In the genomic region with DNA sequence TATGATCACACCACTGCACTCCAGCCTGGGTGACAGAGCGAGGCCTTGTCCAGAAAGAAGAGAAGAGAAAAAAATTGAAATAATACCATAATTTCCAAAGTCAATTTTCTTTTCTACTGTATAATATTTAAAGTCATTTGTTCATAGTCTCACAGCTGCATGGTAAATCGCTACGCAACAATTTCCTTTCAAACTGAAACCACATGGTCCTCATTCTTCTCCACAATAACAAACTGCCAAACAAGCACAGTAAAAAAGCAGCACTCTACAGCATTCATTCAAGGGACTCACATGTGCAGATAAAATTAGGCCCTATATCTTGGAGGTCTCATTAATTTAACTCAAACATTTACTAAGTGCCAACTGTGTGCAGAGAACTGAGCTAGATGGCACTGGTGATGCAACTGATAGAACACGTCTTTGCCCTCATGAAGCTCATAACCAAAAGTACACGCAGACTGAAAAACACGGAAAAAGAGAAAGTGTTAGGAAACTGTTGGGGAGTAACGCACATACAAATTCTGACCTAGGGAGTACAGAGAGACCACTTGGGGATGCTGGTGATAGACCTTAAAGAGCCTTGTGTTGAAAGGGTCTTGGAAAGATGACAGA, we compare ENCODE assay signal across 15 cellular contexts.
DNase-seq lines count a peak whose midpoint lies in the region; ATAC-seq, FAIRE-seq and TF ChIP-seq lines count a peak whose summit lies in the region.
"Had no signal": no experiment of that assay in that cellular context is flagged by ENCODE, and none has a peak within 500 bp of the region (broad histone marks: within the 10 kb centered on the region; RNA-seq: fewer than 3 reads in every experiment).

No MANE protein-coding gene starts in this region.

- no peak for TF ChIP-seq CTCF in activated B cell treated with CpG ODN at 0.5 μM for 24 hours (IDR thresholded peaks at IDR 0.05)

- H3K27me3 Mint-ChIP-seq in activated CD4-positive, alpha-beta T cell treated with anti-CD3 and anti-CD28 coated beads, Interleukin-2, amount 10 ng/mL, durations not matched to agents 24 days and 14 days = no peaks in the 10 kb centered on the region
- peaks cover 24% of the 10 kb centered on the region for H3K27me3 Mint-ChIP-seq in activated B cell treated with CpG ODN at 0.5 μM for 24 hours
- H3K27me3 Mint-ChIP-seq in memory B cell = peaks cover 28% of the 10 kb centered on the region

- FAIRE-seq in GM12891 (lab: Jason Lieb, UNC) = no peak
- FAIRE-seq: GM12892, small intestine had no signal

- no peak for ATAC-seq in activated B cell treated with CpG ODN at 0.5 μM for 24 hours (ENCODE audit: low read depth)
- no peak for ATAC-seq in memory B cell (ENCODE audit: low read depth)
- ATAC-seq in GM18517 (IDR thresholded peaks at IDR 0.05; ENCODE audit: unreplicated experiment) = no peak

- H3K9me3 Mint-ChIP-seq in activated CD4-positive, alpha-beta T cell treated with anti-CD3 and anti-CD28 coated beads, Interleukin-2, amount 10 ng/mL, durations not matched to agents 24 days and 14 days = no peaks in the 10 kb centered on the region
- H3K9me3 Mint-ChIP-seq in activated B cell treated with CpG ODN at 0.5 μM for 24 hours = no peaks in the 10 kb centered on the region
- H3K9me3 Mint-ChIP-seq in memory B cell = no peaks in the 10 kb centered on the region
- H3K9me3 Mint-ChIP-seq: endodermal cell, type B pancreatic cell had no signal

- H3K4me1 Mint-ChIP-seq in activated CD4-positive, alpha-beta T cell treated with anti-CD3 and anti-CD28 coated beads, Interleukin-2, amount 10 ng/mL, durations not matched to agents 24 days and 14 days = peaks cover 36% of the 10 kb centered on the region
- H3K4me1 Mint-ChIP-seq in activated B cell treated with CpG ODN at 0.5 μM for 24 hours = peaks cover 10% of the 10 kb centered on the region
- peaks cover 13% of the 10 kb centered on the region for H3K4me1 Mint-ChIP-seq in memory B cell

- H3K36me3 Mint-ChIP-seq in activated CD4-positive, alpha-beta T cell treated with anti-CD3 and anti-CD28 coated beads, Interleukin-2, amount 10 ng/mL, durations not matched to agents 24 days and 14 days (ENCODE audit: low read depth) = no peaks in the 10 kb centered on the region
- no peaks in the 10 kb centered on the region for H3K36me3 Mint-ChIP-seq in activated B cell treated with CpG ODN at 0.5 μM for 24 hours (ENCODE audit: low read depth)
- no peaks in the 10 kb centered on the region for H3K36me3 Mint-ChIP-seq in memory B cell
- H3K36me3 Mint-ChIP-seq: type B pancreatic cell had no signal

- intact Hi-C loops in activated CD4-positive, alpha-beta T cell treated with anti-CD3 and anti-CD28 coated beads, Interleukin-2, amount 10 ng/mL, durations not matched to agents 24 days and 14 days (cut with micrococcal nuclease) = no loop called here
- intact Hi-C loops in activated B cell treated with CpG ODN at 0.5 μM for 24 hours (cut with micrococcal nuclease) = loop anchor here (5.0 kb wide), 1 partner anchor 256 kb away; the partner anchor contains the start of gene RHBDD2

- DNase-seq in activated CD4-positive, alpha-beta T cell treated with anti-CD3 and anti-CD28 coated beads, Interleukin-2, amount 10 ng/mL, durations not matched to agents 24 days and 14 days = peak; percentile 68
- no peak for DNase-seq in activated CD4-positive, alpha-beta T cell treated with anti-CD3 and anti-CD28 coated beads, Interleukin-2, amount 50 U/mL, for 4 hours
- DNase-seq in Kasumi-1 (lab: John Stamatoyannopoulos, UW) (peak; percentile 33 to 43), activated B cell treated with CpG ODN at 0.5 μM for 24 hours (no peak), memory B cell (ENCODE audit: low spot score in 2 of 2) (no peak), SKM-1 (lab: John Stamatoyannopoulos, UW; ENCODE audit: unreplicated experiment) (no peak), GM12891 (ENCODE audit: insufficient read length, low spot score) (no peak)
- DNase-seq: endodermal cell, GOT3, MG63, NCI-H82, small intestine had no signal

- CTCF ChIA-PET in activated B cell treated with CpG ODN at 0.5 μM for 24 hours (lab: Charles Lee) = no interaction called here

- no peak for TF ChIP-seq POLR2A in GM12891 (IDR thresholded peaks at IDR 0.05; ENCODE audit: low read depth, low read length)

- peak overlapping the region; percentile 66 for H3K4me3 Mint-ChIP-seq in activated CD4-positive, alpha-beta T cell treated with anti-CD3 and anti-CD28 coated beads, Interleukin-2, amount 10 ng/mL, durations not matched to agents 24 days and 14 days
- H3K4me3 Mint-ChIP-seq in activated B cell treated with CpG ODN at 0.5 μM for 24 hours (peak overlapping the region; percentile 29), memory B cell (peak overlapping the region; percentile 61)
- H3K4me3 Mint-ChIP-seq: endodermal cell, type B pancreatic cell had no signal

- POLR2A ChIA-PET in activated B cell treated with CpG ODN at 0.5 μM for 24 hours (lab: Charles Lee) = interaction anchor here (0.7 kb wide), 1 partner anchor 184 kb away, joined by 3 read pairs; no protein-coding TSS in a partner anchor

- peak overlapping the region; percentile 79 for H3K27ac Mint-ChIP-seq in activated CD4-positive, alpha-beta T cell treated with anti-CD3 and anti-CD28 coated beads, Interleukin-2, amount 10 ng/mL, durations not matched to agents 24 days and 14 days
- H3K27ac Mint-ChIP-seq in activated B cell treated with CpG ODN at 0.5 μM for 24 hours (peak overlapping the region; percentile 24), memory B cell (no peak overlapping the region)
- H3K27ac Mint-ChIP-seq: endodermal cell, type B pancreatic cell had no signal

TF ChIP-seq in GM12891, 5 proteins besides CTCF, POLR2A, EP300 and RAD21:
- TF ChIP-seq SPI1 (IDR thresholded peaks at IDR 0.05; ENCODE audit: low read depth, low read length) = no peak
- no peak for TF ChIP-seq TAF1 (IDR thresholded peaks at IDR 0.05; ENCODE audit: low read depth, low read length)
- no peak for TF ChIP-seq PAX5 (IDR thresholded peaks at IDR 0.05; ENCODE audit: insufficient read depth, low read length, severe bottlenecking)
- no peak for TF ChIP-seq POLR2AphosphoS5 (IDR thresholded peaks at IDR 0.05; ENCODE audit: low read depth, low read length)
- TF ChIP-seq POU2F2 (IDR thresholded peaks at IDR 0.05; ENCODE audit: low read depth, low read length) = no peak

Comparison
In these comparisons a context has a peak if more than half of its experiments do, and no peak if none do; other contexts are left out.
1. DNase-seq: peak in activated CD4-positive, alpha-beta T cell treated with anti-CD3 and anti-CD28 coated beads, Interleukin-2, amount 10 ng/mL, durations not matched to agents 24 days and 14 days (single experiment) and Kasumi-1 (2 of 2); none in activated CD4-positive, alpha-beta T cell treated with anti-CD3 and anti-CD28 coated beads, Interleukin-2, amount 50 U/mL, for 4 hours (0 of 2), activated B cell treated with CpG ODN at 0.5 μM for 24 hours (single experiment), memory B cell (0 of 2), SKM-1 (single experiment) and GM12891 (single experiment).
2. Peak in every context shown above with its lines, with median percentiles within 50 percentile points of each other: H3K4me3 Mint-ChIP-seq.